Comparison of ENCODE assay signal across 19 cellular contexts in genomic region chr5:113163328-113163727, GRCh38.
DNase-seq lines count a peak whose midpoint lies in the region; ATAC-seq and TF ChIP-seq lines count a peak whose summit lies in the region.
"Had no signal": no experiment of that assay in that cellular context is flagged by ENCODE, and none has a peak within 500 bp of the region (broad histone marks: within the 10 kb centered on the region; RNA-seq: fewer than 3 reads in every experiment).

No MANE protein-coding gene starts in this region.

- H3K9me2 ChIP-seq in HCT116 (ENCODE audit: insufficient read depth): no peaks in the 10 kb centered on the region

- intact Hi-C loops in HCT116 (cut with micrococcal nuclease): no loop called here

- ATAC-seq in HCT116 (peak; percentile 25), GM21825 (IDR thresholded peaks at IDR 0.05; ENCODE audit: unreplicated experiment) (no peak), HG03196 (IDR thresholded peaks at IDR 0.05; ENCODE audit: unreplicated experiment) (no peak), HG02798 (IDR thresholded peaks at IDR 0.05; ENCODE audit: poor library complexity, unreplicated experiment) (no peak)
- ATAC-seq: activated CD4-positive, CD25-positive, alpha-beta regulatory T cell treated with anti-CD3 and anti-CD28 coated beads, Interleukin-2, amount 50 U/mL, for 24 hours had no signal

- H3K9ac ChIP-seq in HCT116 (ENCODE audit: low read length): peak overlapping the region; percentile 54; the same call in 1 of the 2 replicates
- H3K9ac ChIP-seq: BLaER1 treated with 17β-estradiol and CSF1 and Interleukin-3, amounts not matched to agents 10 nM and 100 nM had no signal

- no peaks in the 10 kb centered on the region for H4K20me1 ChIP-seq in HCT116 (ENCODE audit: insufficient read depth)
- peaks cover 3% of the 10 kb centered on the region for H4K20me1 ChIP-seq in osteoblast (ENCODE audit: insufficient read depth, low read length)
- H4K20me1 ChIP-seq: BLaER1 treated with 17β-estradiol and CSF1 and Interleukin-3, amounts not matched to agents 10 nM and 100 nM had no signal

- H3K4me3 ChIP-seq in HCT116 (replicated peaks in 1 of 2; ENCODE audit: low read depth in 1 of 2, low read length in 2 of 2): peak overlapping the region in 1 of 2 experiments; percentile 36; a peak in 2 of 4 replicates
- H3K4me3 ChIP-seq in epithelial cell of proximal tubule (ENCODE audit: low read depth, low read length): no peak overlapping the region
- H3K4me3 ChIP-seq in osteoblast (ENCODE audit: insufficient read depth, low read length): no peak overlapping the region
- H3K4me3 ChIP-seq: BLaER1 treated with 17β-estradiol and CSF1 and Interleukin-3, amounts not matched to agents 10 nM and 100 nM; esophagus muscularis mucosa; thoracic aorta had no signal

- no peak for TF ChIP-seq CTCF in HCT116 (IDR thresholded peaks at IDR 0.05 in 2 of 3, conservative IDR thresholded peaks at IDR 0.05 in 1 of 3; ENCODE audit: borderline replicate concordance in 1 of 3, insufficient read depth in 1 of 3, low read depth in 2 of 3, low read length in 2 of 3)
- TF ChIP-seq CTCF in epithelial cell of proximal tubule (conservative IDR thresholded peaks at IDR 0.05; ENCODE audit: low read depth, low read length): no peak
- TF ChIP-seq CTCF in osteoblast (IDR thresholded peaks at IDR 0.05; ENCODE audit: extremely low read depth, low read depth, low read length): no peak

- POLR2A ChIA-PET in HCT116 (lab: Charles Lee): no interaction called here

- no TSS peak for BruUV-seq in HCT116 (replicated peaks; lab: Mats Ljungman, UMichigan)

- no peak overlapping the region for H2AFZ ChIP-seq in HCT116 (ENCODE audit: low read depth, low read length, poor library complexity, severe bottlenecking)
- no peak overlapping the region for H2AFZ ChIP-seq in osteoblast (ENCODE audit: low read length)

- H3K4me1 ChIP-seq in HCT116 (ENCODE audit: control insufficient read depth in 1 of 2, insufficient read depth in 2 of 2, low read length in 2 of 2) (peaks cover 70 to 85% of the 10 kb centered on the region in 2 experiments), osteoblast (ENCODE audit: insufficient read depth, low read length) (peaks cover 42% of the 10 kb centered on the region)
- H3K4me1 ChIP-seq: BLaER1 treated with 17β-estradiol and CSF1 and Interleukin-3, amounts not matched to agents 10 nM and 100 nM had no signal

- CTCF ChIA-PET in HCT116 (lab: Charles Lee): no interaction called here

- TF ChIP-seq RAD21 in HCT116 (IDR thresholded peaks at IDR 0.05; ENCODE audit: low read depth): no peak

- H3K36me3 ChIP-seq in HCT116 (ENCODE audit: control insufficient read depth in 1 of 2, insufficient read depth in 2 of 2, low read length in 2 of 2): no peaks in the 10 kb centered on the region
- H3K36me3 ChIP-seq in osteoblast (ENCODE audit: insufficient read depth, low read length): no peaks in the 10 kb centered on the region
- H3K36me3 ChIP-seq: BLaER1 treated with 17β-estradiol and CSF1 and Interleukin-3, amounts not matched to agents 10 nM and 100 nM; esophagus muscularis mucosa; thoracic aorta had no signal

- H3K27me3 ChIP-seq in HCT116 (ENCODE audit: insufficient read depth, low read length) (no peaks in the 10 kb centered on the region), osteoblast (ENCODE audit: insufficient read depth, low read length) (no peaks in the 10 kb centered on the region)
- H3K27me3 ChIP-seq: BLaER1 treated with 17β-estradiol and CSF1 and Interleukin-3, amounts not matched to agents 10 nM and 100 nM; esophagus muscularis mucosa had no signal

- TF ChIP-seq POLR2A in HCT116 (IDR thresholded peaks at IDR 0.05; ENCODE audit: borderline replicate concordance, extremely low read depth, insufficient read depth, insufficient read length): no peak

- H3K27ac ChIP-seq in HCT116 (ENCODE audit: low read depth, low read length): peak overlapping the region; percentile 63; the same call in 1 of the 2 replicates
- H3K27ac ChIP-seq in osteoblast (ENCODE audit: low read depth, low read length): no peak overlapping the region
- H3K27ac ChIP-seq: BLaER1 treated with 17β-estradiol and CSF1 and Interleukin-3, amounts not matched to agents 10 nM and 100 nM; thoracic aorta had no signal

- RAD21 ChIA-PET in HCT116 (lab: Charles Lee; ENCODE audit: low non-redundant PET in 1 of 2, low total read pairs in 2 of 2, uncharacterized antibody in 2 of 2, unreplicated experiment in 2 of 2): no interaction called here

- no peaks in the 10 kb centered on the region for H3K9me3 ChIP-seq in HCT116 (ENCODE audit: control insufficient read depth in 1 of 2, insufficient read depth in 1 of 2, low read depth in 1 of 2, low read length in 2 of 2)
- no peaks in the 10 kb centered on the region for H3K9me3 ChIP-seq in osteoblast (ENCODE audit: low read depth, low read length)
- H3K9me3 ChIP-seq: BLaER1 treated with 17β-estradiol and CSF1 and Interleukin-3, amounts not matched to agents 10 nM and 100 nM; esophagus muscularis mucosa; thoracic aorta had no signal

- H3K4me2 ChIP-seq in HCT116 (ENCODE audit: low read length) (peak overlapping the region; percentile 62), osteoblast (ENCODE audit: insufficient read depth, low read length) (peak overlapping the region; percentile 13)
- H3K4me2 ChIP-seq: BLaER1 treated with 17β-estradiol and CSF1 and Interleukin-3, amounts not matched to agents 10 nM and 100 nM had no signal

- H3K79me2 ChIP-seq in HCT116 (ENCODE audit: insufficient read depth, low read length): peaks cover 30% of the 10 kb centered on the region
- H3K79me2 ChIP-seq in osteoblast (ENCODE audit: insufficient read depth, low read length): no peaks in the 10 kb centered on the region

- DNase-seq in HCT116 (ENCODE audit: low read depth, low spot score) (peak; percentile 84), RPMI7951 (ENCODE audit: low read depth) (peak; percentile 71), epithelial cell of proximal tubule (ENCODE audit: low read depth) (peak; percentile 63), osteoblast (ENCODE audit: insufficient read length, low spot score, missing footprints) (no peak), inferior parietal cortex (ENCODE audit: extremely low spot score) (no peak)
- DNase-seq: activated effector memory CD4-positive, alpha-beta T cell treated with anti-CD3 and anti-CD28 coated beads, Interleukin-2, amount 50 U/mL, for 16 hours; anterior cingulate cortex; cortex of kidney; DMS153; NCI-H1417 treated with DMSO at 0.1 percent for 48 hours; SIG-M5; small intestine had no signal

TF ChIP-seq in HCT116, 20 proteins besides CTCF, POLR2A, EP300 and RAD21 (continues in another document):
- TF ChIP-seq ATF3 (IDR thresholded peaks at IDR 0.05): no peak
- TF ChIP-seq FOSL1 (IDR thresholded peaks at IDR 0.05; ENCODE audit: low read depth): peak; percentile 81
- peak; percentile 21; the same call in 1 of the 2 replicates for TF ChIP-seq POLR2AphosphoS5 (IDR thresholded peaks at IDR 0.05; ENCODE audit: low read depth, low read length)
- TF ChIP-seq TCF7L2 (IDR thresholded peaks at IDR 0.05; ENCODE audit: borderline replicate concordance, extremely low read depth, insufficient read depth, insufficient read length): peak; percentile 53
- TF ChIP-seq, protein P1, sequence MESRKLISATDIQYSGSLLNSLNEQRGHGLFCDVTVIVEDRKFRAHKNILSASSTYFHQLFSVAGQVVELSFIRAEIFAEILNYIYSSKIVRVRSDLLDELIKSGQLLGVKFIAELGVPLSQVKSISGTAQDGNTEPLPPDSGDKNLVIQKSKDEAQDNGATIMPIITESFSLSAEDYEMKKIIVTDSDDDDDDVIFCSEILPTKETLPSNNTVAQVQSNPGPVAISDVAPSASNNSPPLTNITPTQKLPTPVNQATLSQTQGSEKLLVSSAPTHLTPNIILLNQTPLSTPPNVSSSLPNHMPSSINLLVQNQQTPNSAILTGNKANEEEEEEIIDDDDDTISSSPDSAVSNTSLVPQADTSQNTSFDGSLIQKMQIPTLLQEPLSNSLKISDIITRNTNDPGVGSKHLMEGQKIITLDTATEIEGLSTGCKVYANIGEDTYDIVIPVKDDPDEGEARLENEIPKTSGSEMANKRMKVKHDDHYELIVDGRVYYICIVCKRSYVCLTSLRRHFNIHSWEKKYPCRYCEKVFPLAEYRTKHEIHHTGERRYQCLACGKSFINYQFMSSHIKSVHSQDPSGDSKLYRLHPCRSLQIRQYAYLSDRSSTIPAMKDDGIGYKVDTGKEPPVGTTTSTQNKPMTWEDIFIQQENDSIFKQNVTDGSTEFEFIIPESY (IDR thresholded peaks at IDR 0.05; ENCODE audit: extremely low read depth, insufficient replicate concordance, low read length): no peak
- TF ChIP-seq REST (IDR thresholded peaks at IDR 0.05; ENCODE audit: low read depth): no peak
- TF ChIP-seq JUND (IDR thresholded peaks at IDR 0.05): peak; percentile 78
- TF ChIP-seq CEBPB (IDR thresholded peaks at IDR 0.05; ENCODE audit: low read depth): peak; percentile 46

Comparison
In these comparisons a context has a peak if more than half of its experiments do, and no peak if none do; other contexts are left out.
1. DNase-seq: peak in HCT116 (single experiment), RPMI7951 (single experiment) and epithelial cell of proximal tubule (single experiment); none in osteoblast (single experiment) and inferior parietal cortex (single experiment).